Comparison of ENCODE assay signal across 1 cellular context in the genomic region with DNA sequence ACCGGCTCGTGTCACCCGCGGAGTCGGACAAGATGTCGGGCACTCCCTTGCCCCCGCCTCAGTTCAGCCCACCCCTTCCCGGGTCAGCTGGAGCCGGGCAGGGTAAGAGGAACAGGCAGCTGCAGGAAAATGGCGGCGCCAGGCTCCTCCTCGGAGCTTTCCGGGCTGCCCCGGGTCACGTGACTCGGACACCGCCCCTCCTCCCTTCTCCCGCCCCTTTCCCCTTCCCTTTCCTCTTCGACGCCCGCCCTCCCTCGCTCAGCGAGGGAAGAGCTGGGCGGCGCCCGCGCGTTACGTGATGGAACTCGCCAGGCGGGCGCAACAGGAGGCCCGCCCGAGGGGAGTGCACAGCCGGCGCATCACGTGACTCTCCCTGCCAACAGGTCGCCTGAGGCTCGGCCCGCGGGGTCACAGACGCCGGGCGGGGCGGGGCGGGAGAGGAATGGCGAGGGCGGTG.
A peak's percentile ranks its signal among the peaks of the same experiment; 100 is the strongest.
TF ChIP-seq lines count a peak whose summit lies in the region.

A gene with protein sequence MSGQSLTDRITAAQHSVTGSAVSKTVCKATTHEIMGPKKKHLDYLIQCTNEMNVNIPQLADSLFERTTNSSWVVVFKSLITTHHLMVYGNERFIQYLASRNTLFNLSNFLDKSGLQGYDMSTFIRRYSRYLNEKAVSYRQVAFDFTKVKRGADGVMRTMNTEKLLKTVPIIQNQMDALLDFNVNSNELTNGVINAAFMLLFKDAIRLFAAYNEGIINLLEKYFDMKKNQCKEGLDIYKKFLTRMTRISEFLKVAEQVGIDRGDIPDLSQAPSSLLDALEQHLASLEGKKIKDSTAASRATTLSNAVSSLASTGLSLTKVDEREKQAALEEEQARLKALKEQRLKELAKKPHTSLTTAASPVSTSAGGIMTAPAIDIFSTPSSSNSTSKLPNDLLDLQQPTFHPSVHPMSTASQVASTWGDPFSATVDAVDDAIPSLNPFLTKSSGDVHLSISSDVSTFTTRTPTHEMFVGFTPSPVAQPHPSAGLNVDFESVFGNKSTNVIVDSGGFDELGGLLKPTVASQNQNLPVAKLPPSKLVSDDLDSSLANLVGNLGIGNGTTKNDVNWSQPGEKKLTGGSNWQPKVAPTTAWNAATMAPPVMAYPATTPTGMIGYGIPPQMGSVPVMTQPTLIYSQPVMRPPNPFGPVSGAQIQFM (minus strand): TSS at position 134 of the 457 bp plus-strand sequence. CDS start 304 bp downstream, outside the sequence.

TF ChIP-seq in HEK293, 187 proteins besides CTCF, POLR2A, EP300 and RAD21 (continued from another document and continues in another):
- TF ChIP-seq, protein P1, sequence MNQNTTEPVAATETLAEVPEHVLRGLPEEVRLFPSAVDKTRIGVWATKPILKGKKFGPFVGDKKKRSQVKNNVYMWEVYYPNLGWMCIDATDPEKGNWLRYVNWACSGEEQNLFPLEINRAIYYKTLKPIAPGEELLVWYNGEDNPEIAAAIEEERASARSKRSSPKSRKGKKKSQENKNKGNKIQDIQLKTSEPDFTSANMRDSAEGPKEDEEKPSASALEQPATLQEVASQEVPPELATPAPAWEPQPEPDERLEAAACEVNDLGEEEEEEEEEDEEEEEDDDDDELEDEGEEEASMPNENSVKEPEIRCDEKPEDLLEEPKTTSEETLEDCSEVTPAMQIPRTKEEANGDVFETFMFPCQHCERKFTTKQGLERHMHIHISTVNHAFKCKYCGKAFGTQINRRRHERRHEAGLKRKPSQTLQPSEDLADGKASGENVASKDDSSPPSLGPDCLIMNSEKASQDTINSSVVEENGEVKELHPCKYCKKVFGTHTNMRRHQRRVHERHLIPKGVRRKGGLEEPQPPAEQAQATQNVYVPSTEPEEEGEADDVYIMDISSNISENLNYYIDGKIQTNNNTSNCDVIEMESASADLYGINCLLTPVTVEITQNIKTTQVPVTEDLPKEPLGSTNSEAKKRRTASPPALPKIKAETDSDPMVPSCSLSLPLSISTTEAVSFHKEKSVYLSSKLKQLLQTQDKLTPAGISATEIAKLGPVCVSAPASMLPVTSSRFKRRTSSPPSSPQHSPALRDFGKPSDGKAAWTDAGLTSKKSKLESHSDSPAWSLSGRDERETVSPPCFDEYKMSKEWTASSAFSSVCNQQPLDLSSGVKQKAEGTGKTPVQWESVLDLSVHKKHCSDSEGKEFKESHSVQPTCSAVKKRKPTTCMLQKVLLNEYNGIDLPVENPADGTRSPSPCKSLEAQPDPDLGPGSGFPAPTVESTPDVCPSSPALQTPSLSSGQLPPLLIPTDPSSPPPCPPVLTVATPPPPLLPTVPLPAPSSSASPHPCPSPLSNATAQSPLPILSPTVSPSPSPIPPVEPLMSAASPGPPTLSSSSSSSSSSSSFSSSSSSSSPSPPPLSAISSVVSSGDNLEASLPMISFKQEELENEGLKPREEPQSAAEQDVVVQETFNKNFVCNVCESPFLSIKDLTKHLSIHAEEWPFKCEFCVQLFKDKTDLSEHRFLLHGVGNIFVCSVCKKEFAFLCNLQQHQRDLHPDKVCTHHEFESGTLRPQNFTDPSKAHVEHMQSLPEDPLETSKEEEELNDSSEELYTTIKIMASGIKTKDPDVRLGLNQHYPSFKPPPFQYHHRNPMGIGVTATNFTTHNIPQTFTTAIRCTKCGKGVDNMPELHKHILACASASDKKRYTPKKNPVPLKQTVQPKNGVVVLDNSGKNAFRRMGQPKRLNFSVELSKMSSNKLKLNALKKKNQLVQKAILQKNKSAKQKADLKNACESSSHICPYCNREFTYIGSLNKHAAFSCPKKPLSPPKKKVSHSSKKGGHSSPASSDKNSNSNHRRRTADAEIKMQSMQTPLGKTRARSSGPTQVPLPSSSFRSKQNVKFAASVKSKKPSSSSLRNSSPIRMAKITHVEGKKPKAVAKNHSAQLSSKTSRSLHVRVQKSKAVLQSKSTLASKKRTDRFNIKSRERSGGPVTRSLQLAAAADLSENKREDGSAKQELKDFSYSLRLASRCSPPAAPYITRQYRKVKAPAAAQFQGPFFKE (tag by site-specific recombination; IDR thresholded peaks at IDR 0.05; ENCODE audit: borderline replicate concordance), result no peak
- TF ChIP-seq ZNF621 (tag by site-specific recombination; IDR thresholded peaks at IDR 0.05) (no peak), ZNF221 (tag by site-specific recombination; IDR thresholded peaks at IDR 0.05; ENCODE audit: borderline replicate concordance) (no peak), ZNF10 (tag by site-specific recombination; IDR thresholded peaks at IDR 0.05) (no peak), ZNF335 (tag by site-specific recombination; conservative IDR thresholded peaks at IDR 0.05) (no peak), ZNF416 (tag by site-specific recombination; IDR thresholded peaks at IDR 0.05) (no peak), ZNF596 (tag by site-specific recombination; IDR thresholded peaks at IDR 0.05) (no peak), ZNF404 (tag by site-specific recombination; IDR thresholded peaks at IDR 0.05) (no peak), ZNF530 (tag by site-specific recombination; IDR thresholded peaks at IDR 0.05; ENCODE audit: low read depth) (no peak), ZNF302 (tag by site-specific recombination; IDR thresholded peaks at IDR 0.05; ENCODE audit: low read depth) (no peak), ZNF747 (tag by site-specific recombination; IDR thresholded peaks at IDR 0.05) (no peak), ZFP3 (tag by site-specific recombination; IDR thresholded peaks at IDR 0.05; ENCODE audit: low read depth) (no peak), ZNF510 (tag by site-specific recombination; IDR thresholded peaks at IDR 0.05; ENCODE audit: insufficient replicate concordance) (no peak), ZNF548 (tag by site-specific recombination; IDR thresholded peaks at IDR 0.05) (no peak), KLF7 (tag by site-specific recombination; IDR thresholded peaks at IDR 0.05; ENCODE audit: borderline replicate concordance) (peak; percentile 93), ZNF76 (tag by site-specific recombination; IDR thresholded peaks at IDR 0.05; ENCODE audit: borderline replicate concordance, low read depth) (peak; percentile 32; the same call in 1 of the 2 replicates), ZNF266 (tag by site-specific recombination; IDR thresholded peaks at IDR 0.05; ENCODE audit: low read depth) (no peak), ZNF132 (tag by site-specific recombination; IDR thresholded peaks at IDR 0.05; ENCODE audit: borderline replicate concordance) (no peak), MYNN (tag by site-specific recombination; IDR thresholded peaks at IDR 0.05; ENCODE audit: borderline replicate concordance) (no peak), ZNF677 (tag by site-specific recombination; IDR thresholded peaks at IDR 0.05) (no peak), ZFHX2 (tag by site-specific recombination; conservative IDR thresholded peaks at IDR 0.05) (peak; percentile 86), ZNF140 (tag by site-specific recombination; IDR thresholded peaks at IDR 0.05) (no peak), ZNF776 (tag by site-specific recombination; IDR thresholded peaks at IDR 0.05; ENCODE audit: borderline replicate concordance) (no peak), REPIN1 (tag by site-specific recombination; IDR thresholded peaks at IDR 0.05; ENCODE audit: low read depth) (no peak), TCF7L2 (IDR thresholded peaks at IDR 0.05; ENCODE audit: borderline replicate concordance, low read depth, low read length) (no peak), KLF1 (tag by site-specific recombination; IDR thresholded peaks at IDR 0.05) (peak; percentile 96), ZNF324 (tag by site-specific recombination; IDR thresholded peaks at IDR 0.05) (peak; percentile 36; the same call in 1 of the 2 replicates), ZNF2 (tag by site-specific recombination; IDR thresholded peaks at IDR 0.05) (no peak), ZNF501 (tag by site-specific recombination; IDR thresholded peaks at IDR 0.05) (no peak), ZNF157 (tag by site-specific recombination; IDR thresholded peaks at IDR 0.05) (no peak), ZNF658 (tag by site-specific recombination; IDR thresholded peaks at IDR 0.05) (no peak), ZBTB17 (tag by site-specific recombination; IDR thresholded peaks at IDR 0.05) (peak; percentile 29), ZNF707 (tag by site-specific recombination; IDR thresholded peaks at IDR 0.05) (no peak), SCRT1 (tag by site-specific recombination; IDR thresholded peaks at IDR 0.05; ENCODE audit: borderline replicate concordance) (peak; percentile 99), ZNF48 (tag by site-specific recombination; IDR thresholded peaks at IDR 0.05) (no peak), ZNF664 (tag by site-specific recombination; IDR thresholded peaks at IDR 0.05) (no peak), SP2 (tag by site-specific recombination; IDR thresholded peaks at IDR 0.05) (peak; percentile 98), ZSCAN23 (tag by site-specific recombination; IDR thresholded peaks at IDR 0.05) (no peak), SP7 (tag by site-specific recombination; IDR thresholded peaks at IDR 0.05) (peak; percentile 81; the same call in 1 of the 2 replicates), ZBTB8A (tag by site-specific recombination; IDR thresholded peaks at IDR 0.05) (peak; percentile 87), ZNF837 (tag by site-specific recombination; IDR thresholded peaks at IDR 0.05) (no peak), ZNF112 (tag by site-specific recombination; IDR thresholded peaks at IDR 0.05) (no peak), KLF9 (tag by site-specific recombination; IDR thresholded peaks at IDR 0.05; ENCODE audit: low read depth) (peak; percentile 93), EGR2 (tag by site-specific recombination; IDR thresholded peaks at IDR 0.05; ENCODE audit: low read depth) (peak; percentile 81)
- TF ChIP-seq, protein P2, sequence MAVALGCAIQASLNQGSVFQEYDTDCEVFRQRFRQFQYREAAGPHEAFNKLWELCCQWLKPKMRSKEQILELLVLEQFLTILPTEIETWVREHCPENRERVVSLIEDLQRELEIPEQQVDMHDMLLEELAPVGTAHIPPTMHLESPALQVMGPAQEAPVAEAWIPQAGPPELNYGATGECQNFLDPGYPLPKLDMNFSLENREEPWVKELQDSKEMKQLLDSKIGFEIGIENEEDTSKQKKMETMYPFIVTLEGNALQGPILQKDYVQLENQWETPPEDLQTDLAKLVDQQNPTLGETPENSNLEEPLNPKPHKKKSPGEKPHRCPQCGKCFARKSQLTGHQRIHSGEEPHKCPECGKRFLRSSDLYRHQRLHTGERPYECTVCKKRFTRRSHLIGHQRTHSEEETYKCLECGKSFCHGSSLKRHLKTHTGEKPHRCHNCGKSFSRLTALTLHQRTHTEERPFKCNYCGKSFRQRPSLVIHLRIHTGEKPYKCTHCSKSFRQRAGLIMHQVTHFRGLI (tag by site-specific recombination; IDR thresholded peaks at IDR 0.05), result no peak
- TF ChIP-seq, protein P3, sequence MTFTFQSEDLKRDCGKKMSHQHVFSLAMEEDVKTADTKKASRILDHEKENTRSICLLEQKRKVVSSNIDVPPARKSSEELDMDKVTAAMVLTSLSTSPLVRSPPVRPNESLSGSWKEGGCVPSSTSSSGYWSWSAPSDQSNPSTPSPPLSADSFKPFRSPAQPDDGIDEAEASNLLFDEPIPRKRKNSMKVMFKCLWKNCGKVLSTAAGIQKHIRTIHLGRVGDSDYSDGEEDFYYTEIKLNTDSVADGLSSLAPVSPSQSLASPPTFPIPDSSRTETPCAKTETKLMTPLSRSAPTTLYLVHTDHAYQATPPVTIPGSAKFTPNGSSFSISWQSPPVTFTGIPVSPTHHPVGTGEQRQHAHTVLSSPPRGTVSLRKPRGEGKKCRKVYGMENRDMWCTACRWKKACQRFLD (tag by site-specific recombination; IDR thresholded peaks at IDR 0.05), result no peak
- TF ChIP-seq, protein P4, sequence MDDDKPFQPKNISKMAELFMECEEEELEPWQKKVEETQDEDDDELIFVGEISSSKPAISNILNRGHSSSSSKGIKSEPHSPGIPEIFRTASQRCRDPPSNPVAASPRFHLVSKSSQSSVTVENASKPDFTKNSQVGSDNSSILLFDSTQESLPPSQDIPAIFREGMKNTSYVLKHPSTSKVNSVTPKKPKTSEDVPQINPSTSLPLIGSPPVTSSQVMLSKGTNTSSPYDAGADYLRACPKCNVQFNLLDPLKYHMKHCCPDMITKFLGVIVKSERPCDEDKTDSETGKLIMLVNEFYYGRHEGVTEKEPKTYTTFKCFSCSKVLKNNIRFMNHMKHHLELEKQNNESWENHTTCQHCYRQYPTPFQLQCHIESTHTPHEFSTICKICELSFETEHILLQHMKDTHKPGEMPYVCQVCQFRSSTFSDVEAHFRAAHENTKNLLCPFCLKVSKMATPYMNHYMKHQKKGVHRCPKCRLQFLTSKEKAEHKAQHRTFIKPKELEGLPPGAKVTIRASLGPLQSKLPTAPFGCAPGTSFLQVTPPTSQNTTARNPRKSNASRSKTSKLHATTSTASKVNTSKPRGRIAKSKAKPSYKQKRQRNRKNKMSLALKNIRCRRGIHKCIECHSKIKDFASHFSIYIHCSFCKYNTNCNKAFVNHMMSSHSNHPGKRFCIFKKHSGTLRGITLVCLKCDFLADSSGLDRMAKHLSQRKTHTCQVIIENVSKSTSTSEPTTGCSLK (tag by site-specific recombination; IDR thresholded peaks at IDR 0.05), result no peak
- TF ChIP-seq, protein P5, sequence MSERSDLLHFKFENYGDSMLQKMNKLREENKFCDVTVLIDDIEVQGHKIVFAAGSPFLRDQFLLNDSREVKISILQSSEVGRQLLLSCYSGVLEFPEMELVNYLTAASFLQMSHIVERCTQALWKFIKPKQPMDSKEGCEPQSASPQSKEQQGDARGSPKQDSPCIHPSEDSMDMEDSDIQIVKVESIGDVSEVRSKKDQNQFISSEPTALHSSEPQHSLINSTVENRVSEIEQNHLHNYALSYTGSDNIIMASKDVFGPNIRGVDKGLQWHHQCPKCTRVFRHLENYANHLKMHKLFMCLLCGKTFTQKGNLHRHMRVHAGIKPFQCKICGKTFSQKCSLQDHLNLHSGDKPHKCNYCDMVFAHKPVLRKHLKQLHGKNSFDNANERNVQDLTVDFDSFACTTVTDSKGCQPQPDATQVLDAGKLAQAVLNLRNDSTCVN (tag by site-specific recombination; optimal IDR thresholded peaks at IDR 0.05), result peak; percentile 67
- TF ChIP-seq, protein P6, sequence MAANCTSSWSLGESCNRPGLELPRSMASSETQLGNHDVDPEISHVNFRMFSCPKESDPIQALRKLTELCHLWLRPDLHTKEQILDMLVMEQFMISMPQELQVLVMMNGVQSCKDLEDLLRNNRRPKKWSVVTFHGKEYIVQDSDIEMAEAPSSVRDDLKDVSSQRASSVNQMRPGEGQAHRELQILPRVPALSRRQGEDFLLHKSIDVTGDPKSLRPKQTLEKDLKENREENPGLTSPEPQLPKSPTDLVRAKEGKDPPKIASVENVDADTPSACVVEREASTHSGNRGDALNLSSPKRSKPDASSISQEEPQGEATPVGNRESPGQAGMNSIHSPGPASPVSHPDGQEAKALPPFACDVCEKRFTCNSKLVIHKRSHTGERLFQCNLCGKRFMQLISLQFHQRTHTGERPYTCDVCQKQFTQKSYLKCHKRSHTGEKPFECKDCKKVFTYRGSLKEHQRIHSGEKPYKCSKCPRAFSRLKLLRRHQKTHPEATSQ (tag by site-specific recombination; IDR thresholded peaks at IDR 0.05), result no peak
- TF ChIP-seq, protein P7, sequence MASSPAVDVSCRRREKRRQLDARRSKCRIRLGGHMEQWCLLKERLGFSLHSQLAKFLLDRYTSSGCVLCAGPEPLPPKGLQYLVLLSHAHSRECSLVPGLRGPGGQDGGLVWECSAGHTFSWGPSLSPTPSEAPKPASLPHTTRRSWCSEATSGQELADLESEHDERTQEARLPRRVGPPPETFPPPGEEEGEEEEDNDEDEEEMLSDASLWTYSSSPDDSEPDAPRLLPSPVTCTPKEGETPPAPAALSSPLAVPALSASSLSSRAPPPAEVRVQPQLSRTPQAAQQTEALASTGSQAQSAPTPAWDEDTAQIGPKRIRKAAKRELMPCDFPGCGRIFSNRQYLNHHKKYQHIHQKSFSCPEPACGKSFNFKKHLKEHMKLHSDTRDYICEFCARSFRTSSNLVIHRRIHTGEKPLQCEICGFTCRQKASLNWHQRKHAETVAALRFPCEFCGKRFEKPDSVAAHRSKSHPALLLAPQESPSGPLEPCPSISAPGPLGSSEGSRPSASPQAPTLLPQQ (tag by site-specific recombination; IDR thresholded peaks at IDR 0.05), result no peak
